ENCODE assay signal across 33 cellular contexts in genomic region chr6:143803769-143804540, GRCh38. TPM values are rescaled to one million over a fixed set of nuclear protein-coding genes. Genes with fewer than 3 reads are reported as not detected.
DNase-seq lines count a peak whose midpoint lies in the region; ATAC-seq lines count a peak whose summit lies in the region.
"Had no signal": no experiment of that assay in that cellular context is flagged by ENCODE, and none has a peak within 500 bp of the region (broad histone marks: within the 10 kb centered on the region; RNA-seq: fewer than 3 reads in every experiment).

No MANE protein-coding gene starts in this region.

- H3K9ac ChIP-seq in iPS-18a (ENCODE audit: low read length), result peak overlapping the region; percentile 37

- H3K36me3 Mint-ChIP-seq in activated naive CD4-positive, alpha-beta T cell treated with anti-CD3 and anti-CD28 coated beads, Interleukin-2, amount 50 U/mL, for 24 hours, result peaks cover 35% of the 10 kb centered on the region
- H3K36me3 Mint-ChIP-seq in activated naive CD4-positive, alpha-beta T cell treated with anti-CD3 and anti-CD28 coated beads, Interleukin-2, amount 50 U/mL, for 72 hours, result peaks cover 24 to 56% of the 10 kb centered on the region in 2 donors
- peaks cover 72% of the 10 kb centered on the region for H3K36me3 Mint-ChIP-seq in activated naive CD8-positive, alpha-beta T cell treated with anti-CD3 and anti-CD28 coated beads for 36 hours
- peaks cover 26% of the 10 kb centered on the region for H3K36me3 Mint-ChIP-seq in stimulated activated effector memory CD8-positive, alpha-beta T cell treated with anti-CD3 and anti-CD28 coated beads, Interleukin-12 subunit alpha, Interleukin-12 subunit beta, amount 100 ng/mL, for 72 hours

- H3K27me3 ChIP-seq in iPS-18a (ENCODE audit: control insufficient read depth, insufficient read depth, low read length), result no peaks in the 10 kb centered on the region
- H3K27me3 ChIP-seq: breast epithelium, Peyer's patch had no signal

- ATAC-seq in activated naive CD4-positive, alpha-beta T cell treated with anti-CD3 and anti-CD28 coated beads, Interleukin-2, amount 50 U/mL, for 72 hours, result no peak
- ATAC-seq in stimulated activated effector memory CD8-positive, alpha-beta T cell treated with anti-CD3 and anti-CD28 coated beads, Interleukin-12 subunit alpha, Interleukin-12 subunit beta, amount 100 ng/mL, for 72 hours, result no peak
- no peak for ATAC-seq in GM18519 (IDR thresholded peaks at IDR 0.05; ENCODE audit: low FRiP score, unreplicated experiment)
- ATAC-seq: activated CD8-positive, alpha-beta memory T cell treated with anti-CD3 and anti-CD28 coated beads, Interleukin-2, amount 10 ng/mL, durations not matched to agents 7 days and 5 days; activated T-cell treated with anti-CD3 and anti-CD28 coated beads, Interleukin-2, amount 50 U/mL, for 72 hours; HepG2; lower lobe of right lung; natural killer cell had no signal

- no peak for DNase-seq in activated naive CD4-positive, alpha-beta T cell treated with anti-CD3 and anti-CD28 coated beads, Interleukin-2, amount 50 U/mL, for 72 hours (ENCODE audit: low spot score in 2 of 2)
- DNase-seq in activated naive CD8-positive, alpha-beta T cell treated with anti-CD3 and anti-CD28 coated beads for 36 hours, result no peak
- DNase-seq in stimulated activated effector memory CD8-positive, alpha-beta T cell treated with anti-CD3 and anti-CD28 coated beads, Interleukin-12 subunit alpha, Interleukin-12 subunit beta, amount 100 ng/mL, for 72 hours (ENCODE audit: low spot score in 2 of 2), result no peak
- DNase-seq in SKM-1 treated with dmso at 0.1 percent for 144 hours (lab: John Stamatoyannopoulos, UW; ENCODE audit: unreplicated experiment) (no peak), HT-29 (ENCODE audit: low spot score) (no peak)
- DNase-seq: activated CD4-positive, alpha-beta T cell treated with anti-CD3 and anti-CD28 coated beads, Interleukin-2, amount 10 ng/mL, durations not matched to agents 7 days and 5 days; activated CD8-positive, alpha-beta memory T cell treated with anti-CD3 and anti-CD28 coated beads, Interleukin-2, amount 10 ng/mL, durations not matched to agents 7 days and 5 days; activated naive CD4-positive, alpha-beta T cell treated with anti-CD3 and anti-CD28 coated beads, Interleukin-2, amount 10 ng/mL, durations not matched to agents 7 days and 5 days; activated T-cell treated with anti-CD3 and anti-CD28 coated beads, Interleukin-2, amount 50 U/mL, for 72 hours; anterior cingulate cortex; CD4-positive, alpha-beta T cell; DMS79 treated with DMSO at 0.1 percent for 48 hours; GF-D8; GOT3; hypothalamus; Kasumi-1; kidney glomerular epithelial cell; lower lobe of right lung; natural killer cell; NCI-H1436; NCI-H748 treated with DMSO at 0.1 percent for 48 hours; Peyer's patch; SHP77 treated with DMSO at 0.1 percent for 48 hours; stimulated activated CD4-positive, alpha-beta T cell treated with anti-CD3 and anti-CD28 coated beads, Interleukin-15, amount 100 ng/mL, for 24 hours; stimulated activated CD4-positive, alpha-beta T cell treated with anti-CD3 and anti-CD28 coated beads, Interleukin-4, amount 100 ng/mL, for 4 hours; substantia nigra; trophoblast cell had no signal

- H3K4me1 Mint-ChIP-seq in activated naive CD4-positive, alpha-beta T cell treated with anti-CD3 and anti-CD28 coated beads, Interleukin-2, amount 50 U/mL, for 24 hours, result peaks cover 45% of the 10 kb centered on the region
- peaks cover 41% of the 10 kb centered on the region for H3K4me1 Mint-ChIP-seq in activated naive CD8-positive, alpha-beta T cell treated with anti-CD3 and anti-CD28 coated beads for 36 hours
- H3K4me1 Mint-ChIP-seq in stimulated activated effector memory CD8-positive, alpha-beta T cell treated with anti-CD3 and anti-CD28 coated beads, Interleukin-12 subunit alpha, Interleukin-12 subunit beta, amount 100 ng/mL, for 72 hours, result peaks cover 46% of the 10 kb centered on the region

- H3K27ac ChIP-seq in iPS-18a (ENCODE audit: low read length), result peak overlapping the region; percentile 61
- H3K27ac ChIP-seq: breast epithelium, lower lobe of right lung, Peyer's patch, VCaP had no signal

- no peak overlapping the region for H3K4me3 Mint-ChIP-seq in activated naive CD4-positive, alpha-beta T cell treated with anti-CD3 and anti-CD28 coated beads, Interleukin-2, amount 50 U/mL, for 24 hours
- H3K4me3 Mint-ChIP-seq in activated naive CD8-positive, alpha-beta T cell treated with anti-CD3 and anti-CD28 coated beads for 36 hours, result no peak overlapping the region
- no peak overlapping the region for H3K4me3 Mint-ChIP-seq in stimulated activated effector memory CD8-positive, alpha-beta T cell treated with anti-CD3 and anti-CD28 coated beads, Interleukin-12 subunit alpha, Interleukin-12 subunit beta, amount 100 ng/mL, for 72 hours
- H3K4me3 Mint-ChIP-seq: activated CD4-positive, alpha-beta T cell treated with anti-CD3 and anti-CD28 coated beads, Interleukin-2, amount 10 ng/mL, durations not matched to agents 7 days and 5 days; activated CD8-positive, alpha-beta memory T cell treated with anti-CD3 and anti-CD28 coated beads, Interleukin-2, amount 10 ng/mL, durations not matched to agents 7 days and 5 days; activated naive CD4-positive, alpha-beta T cell treated with anti-CD3 and anti-CD28 coated beads, Interleukin-2, amount 10 ng/mL, durations not matched to agents 7 days and 5 days; CD4-positive, alpha-beta T cell; natural killer cell had no signal

- H3K9me3 Mint-ChIP-seq in activated naive CD4-positive, alpha-beta T cell treated with anti-CD3 and anti-CD28 coated beads, Interleukin-2, amount 50 U/mL, for 24 hours, result peaks cover 10% of the 10 kb centered on the region
- peaks cover 7 to 24% of the 10 kb centered on the region in 2 donors for H3K9me3 Mint-ChIP-seq in activated naive CD4-positive, alpha-beta T cell treated with anti-CD3 and anti-CD28 coated beads, Interleukin-2, amount 50 U/mL, for 72 hours
- peaks cover 18% of the 10 kb centered on the region for H3K9me3 Mint-ChIP-seq in activated naive CD8-positive, alpha-beta T cell treated with anti-CD3 and anti-CD28 coated beads for 36 hours
- H3K9me3 Mint-ChIP-seq in stimulated activated effector memory CD8-positive, alpha-beta T cell treated with anti-CD3 and anti-CD28 coated beads, Interleukin-12 subunit alpha, Interleukin-12 subunit beta, amount 100 ng/mL, for 72 hours, result peaks cover 10% of the 10 kb centered on the region
- H3K9me3 Mint-ChIP-seq: CD4-positive, alpha-beta T cell had no signal

- H3K4me3 ChIP-seq in iPS-18a (ENCODE audit: low read length), result no peak overlapping the region
- H3K4me3 ChIP-seq: breast epithelium, lower lobe of right lung, Peyer's patch had no signal

- H3K4me1 ChIP-seq in iPS-18a (ENCODE audit: control insufficient read depth, low read depth, low read length), result peaks cover 9% of the 10 kb centered on the region
- H3K4me1 ChIP-seq: breast epithelium, lower lobe of right lung, Peyer's patch had no signal

- peak overlapping the region; percentile 74 for H3K27ac Mint-ChIP-seq in activated naive CD4-positive, alpha-beta T cell treated with anti-CD3 and anti-CD28 coated beads, Interleukin-2, amount 50 U/mL, for 24 hours
- H3K27ac Mint-ChIP-seq in activated naive CD4-positive, alpha-beta T cell treated with anti-CD3 and anti-CD28 coated beads, Interleukin-2, amount 50 U/mL, for 72 hours, result no peak overlapping the region
- H3K27ac Mint-ChIP-seq in activated naive CD8-positive, alpha-beta T cell treated with anti-CD3 and anti-CD28 coated beads for 36 hours, result peak overlapping the region; percentile 49
- peak overlapping the region; percentile 77 for H3K27ac Mint-ChIP-seq in stimulated activated effector memory CD8-positive, alpha-beta T cell treated with anti-CD3 and anti-CD28 coated beads, Interleukin-12 subunit alpha, Interleukin-12 subunit beta, amount 100 ng/mL, for 72 hours
- H3K27ac Mint-ChIP-seq: activated CD4-positive, alpha-beta T cell treated with anti-CD3 and anti-CD28 coated beads, Interleukin-2, amount 10 ng/mL, durations not matched to agents 7 days and 5 days; activated CD8-positive, alpha-beta memory T cell treated with anti-CD3 and anti-CD28 coated beads, Interleukin-2, amount 10 ng/mL, durations not matched to agents 7 days and 5 days; activated naive CD4-positive, alpha-beta T cell treated with anti-CD3 and anti-CD28 coated beads, Interleukin-2, amount 10 ng/mL, durations not matched to agents 7 days and 5 days; CD4-positive, alpha-beta T cell; natural killer cell had no signal

- peaks cover 9% of the 10 kb centered on the region for H3K36me3 ChIP-seq in iPS-18a (ENCODE audit: control insufficient read depth, low read depth, low read length)
- H3K36me3 ChIP-seq: breast epithelium had no signal

- H3K27me3 Mint-ChIP-seq in activated naive CD4-positive, alpha-beta T cell treated with anti-CD3 and anti-CD28 coated beads, Interleukin-2, amount 50 U/mL, for 24 hours, result no peaks in the 10 kb centered on the region
- no peaks in the 10 kb centered on the region for H3K27me3 Mint-ChIP-seq in activated naive CD8-positive, alpha-beta T cell treated with anti-CD3 and anti-CD28 coated beads for 36 hours
- H3K27me3 Mint-ChIP-seq: activated CD4-positive, alpha-beta T cell treated with anti-CD3 and anti-CD28 coated beads, Interleukin-2, amount 10 ng/mL, durations not matched to agents 7 days and 5 days; activated CD8-positive, alpha-beta memory T cell treated with anti-CD3 and anti-CD28 coated beads, Interleukin-2, amount 10 ng/mL, durations not matched to agents 7 days and 5 days; activated naive CD4-positive, alpha-beta T cell treated with anti-CD3 and anti-CD28 coated beads, Interleukin-2, amount 10 ng/mL, durations not matched to agents 7 days and 5 days; CD4-positive, alpha-beta T cell had no signal

- H3K9me3 ChIP-seq in iPS-18a (ENCODE audit: control insufficient read depth, low read depth, low read length), result no peaks in the 10 kb centered on the region
- H3K9me3 ChIP-seq: Peyer's patch had no signal

RNA-seq across cellular contexts. Expression of gene LTV1, which starts 39.2 kb away (rescaled TPM):
- total RNA-seq in activated naive CD4-positive, alpha-beta T cell treated with anti-CD3 and anti-CD28 coated beads, Interleukin-2, amount 50 U/mL, for 72 hours, result 10 to 100 TPM; 24.8 to 30.0 TPM
- 10 to 100 TPM; 63.6 to 65.1 TPM for total RNA-seq in activated naive CD8-positive, alpha-beta T cell treated with anti-CD3 and anti-CD28 coated beads for 36 hours
- 11.2 and 11.8 TPM in 2 replicates for total RNA-seq in HT-29 (2014; rRNA removed; shearing (Covaris generic))

Comparison
In these comparisons a context has a peak if more than half of its experiments do, and no peak if none do; other contexts are left out.
1. H3K27ac Mint-ChIP-seq: peak in activated naive CD4-positive, alpha-beta T cell treated with anti-CD3 and anti-CD28 coated beads, Interleukin-2, amount 50 U/mL, for 24 hours (single experiment), activated naive CD8-positive, alpha-beta T cell treated with anti-CD3 and anti-CD28 coated beads for 36 hours (single experiment) and stimulated activated effector memory CD8-positive, alpha-beta T cell treated with anti-CD3 and anti-CD28 coated beads, Interleukin-12 subunit alpha, Interleukin-12 subunit beta, amount 100 ng/mL, for 72 hours (single experiment); none in activated naive CD4-positive, alpha-beta T cell treated with anti-CD3 and anti-CD28 coated beads, Interleukin-2, amount 50 U/mL, for 72 hours (0 of 2).